ENCODE assay signal across 14 cellular contexts in the genomic region with DNA sequence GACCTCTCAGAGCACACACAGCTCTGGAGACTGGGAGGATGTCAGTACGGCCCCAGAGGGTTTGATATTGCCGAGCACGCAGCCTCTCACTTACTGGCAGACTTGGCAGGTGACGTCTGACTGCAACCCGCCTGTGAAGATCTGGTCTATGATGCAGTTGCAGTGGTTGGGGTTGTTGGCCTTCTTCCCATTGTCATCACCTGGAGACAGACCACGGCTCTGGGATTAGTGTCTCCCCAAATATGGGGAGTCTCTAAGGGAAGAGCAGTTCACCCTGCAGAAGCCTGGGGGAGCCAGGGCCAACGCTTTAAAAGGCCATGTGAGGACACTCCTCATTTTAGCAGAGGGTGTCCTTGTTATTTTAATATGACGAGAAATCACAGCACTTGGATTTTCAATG. TPM values are rescaled to one million over a fixed set of nuclear protein-coding genes. Genes with fewer than 3 reads are reported as not detected.
DNase-seq lines count a peak whose midpoint lies in the region; ATAC-seq and TF ChIP-seq lines count a peak whose summit lies in the region.
"Had no signal": no experiment of that assay in that cellular context is flagged by ENCODE, and none has a peak within 500 bp of the region (broad histone marks: within the 10 kb centered on the region; RNA-seq: fewer than 3 reads in every experiment).

No MANE protein-coding gene starts in this region.

- no peaks in the 10 kb centered on the region for H3K4me1 ChIP-seq in hepatocyte (ENCODE audit: insufficient read depth)

- H3K4me2 ChIP-seq in hepatocyte, result no peak overlapping the region

- H3K36me3 Mint-ChIP-seq in glutamatergic neuron (ENCODE audit: unreplicated experiment), result peaks cover 6% of the 10 kb centered on the region

- DNase-seq in Right ventricle myocardium superior (no peak), cardiac septum (ENCODE audit: low spot score) (no peak), glutamatergic neuron (no peak), myocyte (ENCODE audit: low read depth) (peak; percentile 48), substantia nigra (lab: John Stamatoyannopoulos, UW) (peak in 1 of 49 donors; percentile 60), GM19240 (ENCODE audit: insufficient read length, low spot score) (no peak), hepatocyte (ENCODE audit: low spot score) (no peak), SK-N-DZ (ENCODE audit: low spot score) (no peak)
- DNase-seq: DMS79, NCI-H1436, NCI-H2029 treated with DMSO at 0.1 percent for 48 hours, NCI-H524 treated with DMSO at 0.1 percent for 48 hours had no signal

- no peak for TF ChIP-seq CTCF in glutamatergic neuron (IDR thresholded peaks at IDR 0.05; ENCODE audit: partially characterized antibody, unreplicated experiment)
- TF ChIP-seq CTCF in hepatocyte (IDR thresholded peaks at IDR 0.05; ENCODE audit: poor library complexity), result no peak

- peaks cover 8% of the 10 kb centered on the region for H3K27me3 Mint-ChIP-seq in glutamatergic neuron (ENCODE audit: unreplicated experiment)

- peaks cover 23% of the 10 kb centered on the region for H3K9me3 Mint-ChIP-seq in glutamatergic neuron (ENCODE audit: unreplicated experiment)

- peaks cover 96% of the 10 kb centered on the region for H3K79me2 ChIP-seq in hepatocyte

- H3K4me3 ChIP-seq in hepatocyte, result no peak overlapping the region
- H3K4me3 ChIP-seq: K562 had no signal

- ATAC-seq in Right ventricle myocardium superior (ENCODE audit: poor library complexity), result peak; percentile 26
- ATAC-seq: K562 had no signal

- no peak overlapping the region for H2AFZ ChIP-seq in hepatocyte

- peaks cover under 1% of the 10 kb centered on the region for H3K36me3 ChIP-seq in hepatocyte (replicated peaks; ENCODE audit: insufficient read depth, low read depth)

- peak overlapping the region; percentile 18 for H3K27ac ChIP-seq in substantia nigra (ENCODE audit: low read depth, low read length, poor library complexity, severe bottlenecking)
- H3K27ac ChIP-seq in hepatocyte, result no peak overlapping the region
- H3K27ac ChIP-seq: HL-60 had no signal

- H3K9me2 ChIP-seq in hepatocyte (replicated peaks; ENCODE audit: insufficient read depth), result no peaks in the 10 kb centered on the region

- H3K9me3 ChIP-seq in hepatocyte (ENCODE audit: low read depth), result no peaks in the 10 kb centered on the region

- H3K27me3 ChIP-seq in hepatocyte, result no peaks in the 10 kb centered on the region

- peak overlapping the region; percentile 72 for H3K27ac Mint-ChIP-seq in glutamatergic neuron (ENCODE audit: unreplicated experiment)

- intact Hi-C loops in Right ventricle myocardium superior (cut with DNase I), result no loop called here
- intact Hi-C loops in cardiac septum (cut with DNase I), result no loop called here

- peaks cover 29% of the 10 kb centered on the region for H3K4me1 Mint-ChIP-seq in glutamatergic neuron (ENCODE audit: low read depth, unreplicated experiment)

- peaks cover 97% of the 10 kb centered on the region for H4K20me1 ChIP-seq in hepatocyte (ENCODE audit: insufficient read depth, poor library complexity, severe bottlenecking)

- WGBS in hepatocyte (ENCODE audit: low lambda C conversion rate, missing lambda C conversion rate), result 92% methylated on average over 8 of the region's 8 CpGs

- no peak overlapping the region for H3K4me3 Mint-ChIP-seq in glutamatergic neuron (ENCODE audit: unreplicated experiment)

RNA-seq across cellular contexts. Expression of a gene that starts 30.1 kb away (rescaled TPM):
- total RNA-seq in Right ventricle myocardium superior (139 TPM), cardiac septum (200 TPM), glutamatergic neuron (ENCODE audit: unreplicated experiment) (420 TPM), myocyte (268 and 312 TPM in 2 replicates), hepatocyte (142 and 157 TPM in 2 replicates)
- polyA plus RNA-seq in myocyte (2012), result 169 TPM
- 84.0 and 84.9 TPM in 2 replicates for polyA plus RNA-seq in hepatocyte
- polyA plus RNA-seq in SK-N-DZ (2014; cell fraction: cytosol; rRNA removed), result 219 and 269 TPM in 2 replicates
- 158 and 180 TPM in 2 replicates for polyA plus RNA-seq in SK-N-DZ (2014; cell fraction: nucleus; rRNA removed)
